ENCODE assay signal across 19 cellular contexts in the genomic region with DNA sequence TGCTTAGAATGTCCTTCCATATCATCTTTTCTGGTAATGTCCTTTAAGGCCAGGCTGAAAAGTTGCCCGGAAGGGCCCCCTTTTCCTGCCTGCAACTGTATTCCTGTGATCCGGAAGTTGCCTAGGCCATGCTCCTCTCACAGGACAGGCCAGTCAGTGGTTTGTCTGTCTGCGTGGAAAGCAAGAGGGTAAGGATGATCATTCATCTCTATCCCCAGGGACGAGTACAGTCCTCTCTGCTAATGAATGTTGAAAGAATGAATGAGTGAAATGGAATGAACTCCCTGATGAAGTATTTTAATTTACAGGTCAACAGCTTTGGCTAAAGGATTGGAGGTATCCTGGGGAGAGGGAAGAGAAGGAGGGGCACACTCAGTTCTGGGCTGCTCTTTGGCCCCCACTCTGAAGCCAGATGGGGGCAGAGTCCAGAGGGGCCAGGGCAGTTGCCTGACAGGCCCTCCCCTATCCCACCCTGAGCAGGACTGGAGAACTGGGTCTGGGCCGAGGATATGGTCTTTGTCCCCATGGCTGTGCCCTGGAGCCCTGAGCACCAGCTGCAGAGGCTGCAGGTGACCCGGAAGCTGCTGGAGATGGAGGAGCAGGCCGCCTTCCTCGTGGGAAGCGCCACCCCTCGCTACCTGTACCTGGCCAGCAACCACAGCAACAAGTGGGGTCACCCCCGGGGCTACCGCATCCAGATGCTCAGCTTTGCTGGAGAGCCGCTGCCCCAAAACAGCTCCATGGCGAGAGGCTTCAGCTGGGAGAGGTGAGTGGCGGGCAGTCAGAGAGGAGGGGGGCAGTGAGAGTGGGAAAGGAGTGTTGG. TPM values are rescaled to one million over a fixed set of nuclear protein-coding genes. Genes with fewer than 3 reads are reported as not detected.
DNase-seq lines count a peak whose midpoint lies in the region; ATAC-seq and TF ChIP-seq lines count a peak whose summit lies in the region.
"Had no signal": no experiment of that assay in that cellular context is flagged by ENCODE, and none has a peak within 500 bp of the region (broad histone marks: within the 10 kb centered on the region; RNA-seq: fewer than 3 reads in every experiment).

No MANE protein-coding gene starts in this region.

- no peaks in the 10 kb centered on the region for H3K79me1 ChIP-seq in IMR-90 (ENCODE audit: low read depth in 1 of 2, low read length in 2 of 2)

- peak overlapping the region in 1 of 2 donors; percentile 44 for H3K27ac Mint-ChIP-seq in activated naive CD4-positive, alpha-beta T cell treated with anti-CD3 and anti-CD28 coated beads, Interleukin-2, amount 50 U/mL, for 72 hours
- H3K27ac Mint-ChIP-seq: activated CD8-positive, alpha-beta T cell treated with anti-CD3 and anti-CD28 coated beads, Interleukin-2, amount 10 ng/mL, durations not matched to agents 7 days and 5 days; activated naive CD8-positive, alpha-beta T cell treated with anti-CD3 and anti-CD28 coated beads, Interleukin-2, amount 10 ng/mL, durations not matched to agents 7 days and 5 days; activated T-cell treated with anti-CD3 and anti-CD28 coated beads, Interleukin-2, amount 50 U/mL, for 72 hours had no signal

- ATAC-seq in IMR-90 (ENCODE audit: low read depth) (no peak), gastrocnemius medialis (no peak)
- ATAC-seq in activated naive CD4-positive, alpha-beta T cell treated with anti-CD3 and anti-CD28 coated beads, Interleukin-2, amount 50 U/mL, for 72 hours, result no peak
- ATAC-seq: activated CD8-positive, alpha-beta T cell treated with anti-CD3 and anti-CD28 coated beads, Interleukin-2, amount 10 ng/mL, durations not matched to agents 7 days and 5 days; activated T-cell treated with anti-CD3 and anti-CD28 coated beads, Interleukin-2, amount 50 U/mL, for 72 hours had no signal

- TF ChIP-seq EP300 in esophagus muscularis mucosa (IDR thresholded peaks at IDR 0.05), result no peak

- no peaks in the 10 kb centered on the region for H3K36me3 Mint-ChIP-seq in activated naive CD4-positive, alpha-beta T cell treated with anti-CD3 and anti-CD28 coated beads, Interleukin-2, amount 50 U/mL, for 72 hours
- H3K36me3 Mint-ChIP-seq: activated naive CD8-positive, alpha-beta T cell treated with anti-CD3 and anti-CD28 coated beads, Interleukin-2, amount 10 ng/mL, durations not matched to agents 7 days and 5 days had no signal

- H4K8ac ChIP-seq in IMR-90 (ENCODE audit: low read depth in 2 of 2, low read length in 2 of 2), result no peak overlapping the region

- no peaks in the 10 kb centered on the region for H3K36me3 ChIP-seq in IMR-90 (ENCODE audit: control insufficient read depth, insufficient read depth, low read length)
- H3K36me3 ChIP-seq in esophagus muscularis mucosa, result peaks cover 0 to 30% (median 14%) of the 10 kb centered on the region in 4 donors
- H3K36me3 ChIP-seq in gastrocnemius medialis, result no peaks in the 10 kb centered on the region
- H3K36me3 ChIP-seq in PC-9 (ENCODE audit: low read depth), result no peaks in the 10 kb centered on the region

- H3K9me3 ChIP-seq in IMR-90 (ENCODE audit: control insufficient read depth, insufficient read depth, low read length) (no peaks in the 10 kb centered on the region), esophagus muscularis mucosa (no peaks in the 10 kb centered on the region), gastrocnemius medialis (no peaks in the 10 kb centered on the region), PC-9 (ENCODE audit: insufficient read depth, low read depth) (no peaks in the 10 kb centered on the region)
- H3K9me3 ChIP-seq: Caco-2 had no signal

- 80% methylated on average over 1 of the region's 15 CpGs; no CpG with 5 or more reads in 1 of the 2 experiments for WGBS in IMR-90 (ENCODE audit: extremely low coverage in 2 of 2, insufficient read length in 1 of 2), 2 experiments
- WGBS in esophagus muscularis mucosa, result 34% methylated on average over 7 of the region's 15 CpGs

- H3K4me2 ChIP-seq in IMR-90 (ENCODE audit: low read depth, low read length) (no peak overlapping the region), PC-9 (no peak overlapping the region)
- H3K4me2 ChIP-seq: smooth muscle cell had no signal

- no peak overlapping the region for H3K23ac ChIP-seq in IMR-90 (ENCODE audit: low read depth, low read length)

- no peak overlapping the region for H3K14ac ChIP-seq in IMR-90 (replicated peaks; ENCODE audit: low read depth, low read length)

- no peak overlapping the region for H2BK120ac ChIP-seq in IMR-90 (ENCODE audit: low read depth, low read length)

- H3K9me2 ChIP-seq in PC-9 (ENCODE audit: insufficient read depth), result no peaks in the 10 kb centered on the region

- no peak overlapping the region for H2BK5ac ChIP-seq in IMR-90 (ENCODE audit: low read depth, low read length, poor library complexity, severe bottlenecking)

- no peak overlapping the region for H3K27ac ChIP-seq in IMR-90 (ENCODE audit: insufficient read depth, low read length)
- peak overlapping the region; percentile 86 to 89 (median 88) for H3K27ac ChIP-seq in esophagus muscularis mucosa (replicated peaks in 1 of 4)
- peak overlapping the region in 1 of 4 donors; percentile 64 for H3K27ac ChIP-seq in gastrocnemius medialis
- no peak overlapping the region for H3K27ac ChIP-seq in PC-9

- in situ Hi-C loops in IMR-90 (cut with MboI; ENCODE audit: low sequenced_read_pairs) (no loop called here), gastrocnemius medialis (cut with MboI; ENCODE audit: low sequenced_read_pairs in 4 of 4) (no loop called here)

- H3K4ac ChIP-seq in IMR-90 (ENCODE audit: low read depth, low read length), result no peak overlapping the region

- H2AK9ac ChIP-seq in IMR-90 (replicated peaks; ENCODE audit: low read depth, low read length, poor library complexity), result no peak overlapping the region

- BruUV-seq in IMR-90 (replicated peaks; lab: Mats Ljungman, UMichigan) (no TSS peak), PC-9 (replicated peaks; lab: Mats Ljungman, UMichigan) (no TSS peak)

- intact Hi-C loops in IMR-90 (cut with micrococcal nuclease), result no loop called here
- intact Hi-C loops in esophagus muscularis mucosa (cut with DNase I), result no loop called here
- intact Hi-C loops in gastrocnemius medialis (cut with DNase I; ENCODE audit: low total_unique reads), result no loop called here
- intact Hi-C loops in PC-9 (cut with micrococcal nuclease; ENCODE audit: unreplicated experiment), result no loop called here

- no peaks in the 10 kb centered on the region for H3F3A ChIP-seq in PC-9 (ENCODE audit: insufficient read depth, low read depth)

- POLR2A ChIA-PET in IMR-90 (lab: Charles Lee; ENCODE audit: unreplicated experiment) (no interaction called here), PC-9 (lab: Charles Lee; ENCODE audit: unreplicated experiment) (no interaction called here)

- H3K4me1 ChIP-seq in IMR-90 (ENCODE audit: control insufficient read depth, insufficient read depth, low read length) (peaks cover 4% of the 10 kb centered on the region; the same call in 1 of the 2 replicates), esophagus muscularis mucosa (peaks cover 3 to 71% (median 63%) of the 10 kb centered on the region in 4 donors), gastrocnemius medialis (peaks cover 0 to 6% of the 10 kb centered on the region in 2 donors), PC-9 (replicated peaks; ENCODE audit: insufficient read depth) (no peaks in the 10 kb centered on the region)
- H3K4me1 ChIP-seq: Caco-2 had no signal

- no peak overlapping the region for H3K18ac ChIP-seq in IMR-90 (ENCODE audit: low read depth, low read length)

- no peaks in the 10 kb centered on the region for H4K20me1 ChIP-seq in IMR-90 (ENCODE audit: insufficient read depth, low read length)
- H4K20me1 ChIP-seq in PC-9 (ENCODE audit: insufficient read depth), result no peaks in the 10 kb centered on the region

- peaks cover 23% of the 10 kb centered on the region for H3K27me3 ChIP-seq in IMR-90 (ENCODE audit: control insufficient read depth, insufficient read depth, low read length)
- no peaks in the 10 kb centered on the region for H3K27me3 ChIP-seq in esophagus muscularis mucosa
- H3K27me3 ChIP-seq in gastrocnemius medialis, result peaks cover 0 to 14% (median 0%) of the 10 kb centered on the region in 3 donors
- no peaks in the 10 kb centered on the region for H3K27me3 ChIP-seq in PC-9 (ENCODE audit: insufficient read depth, low read depth)

- dilution Hi-C loops in IMR-90 (cut with HindIII; ENCODE audit: low sequenced_read_pairs, unreplicated experiment), result no loop called here

- 0 out of 2 replicates have a peak, but pooled peaks cover 6% of the 10 kb centered on the region for H3K9me1 ChIP-seq in IMR-90 (ENCODE audit: insufficient read depth, low read length)

- no peak overlapping the region for H2BK20ac ChIP-seq in IMR-90 (ENCODE audit: low read depth, low read length)

- no peak overlapping the region for H2AK5ac ChIP-seq in IMR-90 (ENCODE audit: low read depth, low read length)

- H3K56ac ChIP-seq in IMR-90 (ENCODE audit: extremely low read depth, insufficient read depth, low read length), result no peak overlapping the region

- no peak overlapping the region for H2BK15ac ChIP-seq in IMR-90 (ENCODE audit: low read depth, low read length)

- no peak overlapping the region for H4K5ac ChIP-seq in IMR-90 (ENCODE audit: low read depth, low read length)

- no peak overlapping the region for H4K91ac ChIP-seq in IMR-90 (ENCODE audit: insufficient read depth, low read depth, low read length)

- CTCF ChIA-PET in IMR-90 (lab: Yijun Ruan, JAX), result no interaction called here
- CTCF ChIA-PET in PC-9 (lab: Charles Lee), result no interaction called here

- H3K9ac ChIP-seq in IMR-90 (ENCODE audit: low read depth, low read length), result no peak overlapping the region

- no peaks in the 10 kb centered on the region for H3K9me3 Mint-ChIP-seq in activated naive CD4-positive, alpha-beta T cell treated with anti-CD3 and anti-CD28 coated beads, Interleukin-2, amount 50 U/mL, for 72 hours
- H3K9me3 Mint-ChIP-seq: activated naive CD8-positive, alpha-beta T cell treated with anti-CD3 and anti-CD28 coated beads, Interleukin-2, amount 10 ng/mL, durations not matched to agents 7 days and 5 days; activated T-cell treated with anti-CD3 and anti-CD28 coated beads, Interleukin-2, amount 50 U/mL, for 72 hours; T-helper 1 cell treated with Interleukin-12 subunit alpha and Interleukin-12 subunit beta and Interleukin-4 antibody, amounts not matched to agents 30 μg/mL and 1 μg/mL, for 36 hours had no signal

- no peak for TF ChIP-seq RAD21 in IMR-90 (IDR thresholded peaks at IDR 0.05; ENCODE audit: low read length)

- H2AFZ ChIP-seq in IMR-90 (replicated peaks; ENCODE audit: low read length, poor library complexity) (peak overlapping the region; percentile 23), PC-9 (no peak overlapping the region)

- H3K4me3 ChIP-seq in IMR-90 (ENCODE audit: insufficient read depth, low read depth, low read length) (no peak overlapping the region), esophagus muscularis mucosa (peak overlapping the region; percentile 59 to 69 (median 62)), gastrocnemius medialis (peak overlapping the region; percentile 15 to 45 (median 24)), PC-9 (no peak overlapping the region)
- H3K4me3 ChIP-seq: smooth muscle cell had no signal

- H3K79me2 ChIP-seq in PC-9 (ENCODE audit: low read depth), result no peaks in the 10 kb centered on the region

- TF ChIP-seq POLR2A in IMR-90 (IDR thresholded peaks at IDR 0.05; ENCODE audit: low read depth, low read length) (no peak), esophagus muscularis mucosa (IDR thresholded peaks at IDR 0.05; ENCODE audit: low read depth) (no peak), gastrocnemius medialis (IDR thresholded peaks at IDR 0.05) (no peak)

- DNase-seq in IMR-90 (no peak), esophagus muscularis mucosa (ENCODE audit: extremely low spot score) (no peak), gastrocnemius medialis (no peak), PC-9 (no peak)
- DNase-seq in activated naive CD4-positive, alpha-beta T cell treated with anti-CD3 and anti-CD28 coated beads, Interleukin-2, amount 50 U/mL, for 72 hours (ENCODE audit: low spot score in 2 of 2), result no peak
- no peak for DNase-seq in activated effector memory CD4-positive, alpha-beta T cell treated with anti-CD3 and anti-CD28 coated beads, Interleukin-2, amount 50 U/mL, for 16 hours
- DNase-seq: activated CD8-positive, alpha-beta T cell treated with anti-CD3 and anti-CD28 coated beads, Interleukin-2, amount 10 ng/mL, durations not matched to agents 7 days and 5 days; activated naive CD8-positive, alpha-beta T cell treated with anti-CD3 and anti-CD28 coated beads, Interleukin-2, amount 10 ng/mL, durations not matched to agents 7 days and 5 days; activated T-cell treated with anti-CD3 and anti-CD28 coated beads, Interleukin-2, amount 50 U/mL, for 72 hours; Caco-2; hypothalamus; kidney glomerular epithelial cell; NCI-H187; SHP77 treated with DMSO at 0.1 percent for 48 hours had no signal

- TF ChIP-seq CTCF in IMR-90 (conservative IDR thresholded peaks at IDR 0.05; ENCODE audit: low read depth, low read length) (no peak), esophagus muscularis mucosa (IDR thresholded peaks at IDR 0.05) (no peak), gastrocnemius medialis (IDR thresholded peaks at IDR 0.05 in 4 of 5, conservative IDR thresholded peaks at IDR 0.05 in 1 of 5) (no peak), PC-9 (conservative IDR thresholded peaks at IDR 0.05) (no peak)

RNA-seq across cellular contexts. Expression of a gene that starts 3.2 kb away (rescaled TPM):
- total RNA-seq in IMR-90 (2012; rRNA removed) (under 0.01 TPM in 1 of 2 replicates, not detected in the other), esophagus muscularis mucosa (100 to 1,000 TPM in 3 of 4 donors, 10 to 100 TPM in 1; 89.0 to 242 (median 118) TPM), gastrocnemius medialis (1 to 10 TPM; 2.2 to 7.2 (median 4.2) TPM), PC-9 (2021) (0.98 and 2.8 TPM in 2 replicates)
- polyA plus RNA-seq in IMR-90 (2012; rRNA removed), result 0.10 and 0.17 TPM in 2 replicates
- polyA plus RNA-seq in IMR-90 (2012; cell fraction: cytosol; rRNA removed), result 0.01 and 0.05 TPM in 2 replicates
- polyA plus RNA-seq in IMR-90 (2012; cell fraction: nucleus; rRNA removed; ENCODE audit: low replicate concordance), result 0.94 and 1.0 TPM in 2 replicates
- total RNA-seq in activated naive CD4-positive, alpha-beta T cell treated with anti-CD3 and anti-CD28 coated beads, Interleukin-2, amount 50 U/mL, for 72 hours, result 1 to 10 TPM; 3.0 to 5.0 TPM

RNA-seq across cellular contexts. Expression of a gene that starts 9.8 kb away (rescaled TPM):
- 0.28 and 0.36 TPM in 2 replicates for total RNA-seq in IMR-90 (2012; rRNA removed)
- 0.34 and 0.41 TPM in 2 replicates for polyA plus RNA-seq in IMR-90 (2012; rRNA removed)
- polyA plus RNA-seq in IMR-90 (2012; cell fraction: cytosol; rRNA removed), result 0.24 and 0.25 TPM in 2 replicates
- 2.1 and 2.2 TPM in 2 replicates for polyA plus RNA-seq in IMR-90 (2012; cell fraction: nucleus; rRNA removed; ENCODE audit: low replicate concordance)
- total RNA-seq in esophagus muscularis mucosa, result 1 to 10 TPM in 3 of 4 donors, under 1 TPM in 1; 0.66 to 2.0 (median 1.4) TPM
- 1 to 10 TPM in 2 of 4 donors, under 1 TPM in 2; 0.81 to 1.2 (median 1.0) TPM for total RNA-seq in gastrocnemius medialis
- total RNA-seq in activated naive CD4-positive, alpha-beta T cell treated with anti-CD3 and anti-CD28 coated beads, Interleukin-2, amount 50 U/mL, for 72 hours, result 1 to 10 TPM; 3.6 to 6.1 TPM
- 3.7 TPM in 2 replicates for total RNA-seq in PC-9 (2021)

RNA-seq across cellular contexts. Expression of a gene that starts 21.0 kb away (rescaled TPM):
- 72.4 and 92.2 TPM in 2 replicates for total RNA-seq in IMR-90 (2012; rRNA removed)
- 89.4 and 100 TPM in 2 replicates for polyA plus RNA-seq in IMR-90 (2012; rRNA removed)
- polyA plus RNA-seq in IMR-90 (2012; cell fraction: cytosol; rRNA removed), result 47.7 and 75.9 TPM in 2 replicates
- 17.6 and 50.1 TPM in 2 replicates for polyA plus RNA-seq in IMR-90 (2012; cell fraction: nucleus; rRNA removed; ENCODE audit: low replicate concordance)
- 10 to 100 TPM; 68.9 to 91.5 (median 77.2) TPM for total RNA-seq in esophagus muscularis mucosa
- total RNA-seq in gastrocnemius medialis, result 100 to 1,000 TPM in 1 of 4 donors, 10 to 100 TPM in 3; 84.2 to 101 (median 88.7) TPM
- 10 to 100 TPM; 79.1 to 95.5 TPM for total RNA-seq in activated naive CD4-positive, alpha-beta T cell treated with anti-CD3 and anti-CD28 coated beads, Interleukin-2, amount 50 U/mL, for 72 hours
- 115 and 122 TPM in 2 replicates for total RNA-seq in PC-9 (2021)

RNA-seq across cellular contexts. Expression of a gene that starts 30.1 kb away (rescaled TPM):
- total RNA-seq in IMR-90 (2012; rRNA removed) (93.9 and 119 TPM in 2 replicates), esophagus muscularis mucosa (100 to 1,000 TPM; 165 to 293 (median 237) TPM), gastrocnemius medialis (100 to 1,000 TPM in 1 of 4 donors, 10 to 100 TPM in 3; 82.3 to 102 (median 88.0) TPM), PC-9 (2021) (58.9 and 66.0 TPM in 2 replicates)
- 73.1 and 84.0 TPM in 2 replicates for polyA plus RNA-seq in IMR-90 (2012; rRNA removed)
- polyA plus RNA-seq in IMR-90 (2012; cell fraction: cytosol; rRNA removed), result 26.2 and 35.4 TPM in 2 replicates
- polyA plus RNA-seq in IMR-90 (2012; cell fraction: nucleus; rRNA removed; ENCODE audit: low replicate concordance), result 31.7 and 64.5 TPM in 2 replicates
- total RNA-seq in activated naive CD4-positive, alpha-beta T cell treated with anti-CD3 and anti-CD28 coated beads, Interleukin-2, amount 50 U/mL, for 72 hours, result 10 to 100 TPM; 84.5 to 86.1 TPM

RNA-seq across cellular contexts. Expression of a gene that starts 46.4 kb away (rescaled TPM):
- not detected in 2 replicates for total RNA-seq in IMR-90 (2012; rRNA removed)
- not detected in 2 replicates for polyA plus RNA-seq in IMR-90 (2012; rRNA removed)
- polyA plus RNA-seq in IMR-90 (2012; cell fraction: cytosol; rRNA removed), result not detected in 2 replicates
- polyA plus RNA-seq in IMR-90 (2012; cell fraction: nucleus; rRNA removed; ENCODE audit: low replicate concordance), result not detected in 2 replicates
- total RNA-seq in esophagus muscularis mucosa, result under 1 TPM in 1 of 4 donors, not detected in 3; 0.06 TPM
- total RNA-seq in gastrocnemius medialis, result under 1 TPM in 2 of 4 donors, not detected in 2; 0.36 to 0.47 TPM
- total RNA-seq in activated naive CD4-positive, alpha-beta T cell treated with anti-CD3 and anti-CD28 coated beads, Interleukin-2, amount 50 U/mL, for 72 hours, result not detected
- not detected in 2 replicates for total RNA-seq in PC-9 (2021)
- total RNA-seq: activated CD8-positive, alpha-beta T cell treated with anti-CD3 and anti-CD28 coated beads, Interleukin-2, amount 10 ng/mL, durations not matched to agents 7 days and 5 days; activated naive CD8-positive, alpha-beta T cell treated with anti-CD3 and anti-CD28 coated beads, Interleukin-2, amount 10 ng/mL, durations not matched to agents 7 days and 5 days; activated T-cell treated with anti-CD3 and anti-CD28 coated beads, Interleukin-2, amount 50 U/mL, for 72 hours; Caco-2; MCF 10A; NCI-H460; omental fat pad; smooth muscle cell had no signal
- polyA plus RNA-seq: smooth muscle cell had no signal

Comparison
In these comparisons a context has a peak if more than half of its experiments do, and no peak if none do; other contexts are left out.
1. H3K27ac ChIP-seq: peak in esophagus muscularis mucosa (4 of 4); none in IMR-90 (single experiment) and PC-9 (single experiment).
2. H3K4me3 ChIP-seq: peak in esophagus muscularis mucosa (4 of 4) and gastrocnemius medialis (4 of 4); none in IMR-90 (single experiment) and PC-9 (single experiment).
3. RNA of a gene that starts 3.2 kb away (total RNA-seq): 89.0 to 242 TPM in esophagus muscularis mucosa; 2.2 to 7.2 TPM in gastrocnemius medialis, 3.0 to 5.0 TPM in activated naive CD4-positive, alpha-beta T cell treated with anti-CD3 and anti-CD28 coated beads, Interleukin-2, amount 50 U/mL, for 72 hours, 0.98 to 2.8 TPM in PC-9 and under 0.01 TPM in IMR-90; every median in the first group is over 10 times any median in the second.